In the genomic region with DNA sequence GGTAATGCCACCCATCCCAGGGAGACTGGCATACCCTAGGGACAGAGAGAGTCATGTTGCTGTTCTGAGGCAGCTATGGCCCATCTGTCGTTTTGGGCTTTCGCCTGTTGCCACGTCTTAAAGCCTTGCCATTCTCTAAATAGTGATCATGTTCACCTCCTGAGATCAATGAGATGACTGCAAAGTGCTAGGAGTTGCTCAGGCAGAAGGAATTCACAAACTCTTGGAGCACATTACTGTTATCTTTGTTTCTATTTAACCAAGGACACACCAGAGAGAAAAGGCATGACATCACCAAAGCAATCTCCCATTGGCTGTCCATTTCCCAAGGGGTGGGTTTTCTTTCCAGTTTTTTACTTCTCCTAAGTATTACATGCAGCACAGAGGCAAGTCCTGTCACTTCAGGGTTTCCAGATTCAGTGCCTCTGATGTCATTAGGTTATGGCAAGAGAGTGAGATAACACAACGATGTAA, we compare ENCODE assay signal across 1 cellular context.
TF ChIP-seq lines count a peak whose summit lies in the region.

No MANE protein-coding gene starts in this region.

TF ChIP-seq in HEK293, 187 proteins besides CTCF, POLR2A, EP300 and RAD21 (continued from another document):
- TF ChIP-seq, protein P1, sequence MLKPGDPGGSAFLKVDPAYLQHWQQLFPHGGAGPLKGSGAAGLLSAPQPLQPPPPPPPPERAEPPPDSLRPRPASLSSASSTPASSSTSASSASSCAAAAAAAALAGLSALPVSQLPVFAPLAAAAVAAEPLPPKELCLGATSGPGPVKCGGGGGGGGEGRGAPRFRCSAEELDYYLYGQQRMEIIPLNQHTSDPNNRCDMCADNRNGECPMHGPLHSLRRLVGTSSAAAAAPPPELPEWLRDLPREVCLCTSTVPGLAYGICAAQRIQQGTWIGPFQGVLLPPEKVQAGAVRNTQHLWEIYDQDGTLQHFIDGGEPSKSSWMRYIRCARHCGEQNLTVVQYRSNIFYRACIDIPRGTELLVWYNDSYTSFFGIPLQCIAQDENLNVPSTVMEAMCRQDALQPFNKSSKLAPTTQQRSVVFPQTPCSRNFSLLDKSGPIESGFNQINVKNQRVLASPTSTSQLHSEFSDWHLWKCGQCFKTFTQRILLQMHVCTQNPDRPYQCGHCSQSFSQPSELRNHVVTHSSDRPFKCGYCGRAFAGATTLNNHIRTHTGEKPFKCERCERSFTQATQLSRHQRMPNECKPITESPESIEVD (tag by site-specific recombination; IDR thresholded peaks at IDR 0.05) = peak; percentile 84
- peak; percentile 65 for TF ChIP-seq SCRT2 (tag by site-specific recombination; IDR thresholded peaks at IDR 0.05)
- peak; percentile 67 for TF ChIP-seq ZNF600 (tag by site-specific recombination; IDR thresholded peaks at IDR 0.05)
- no peak for TF ChIP-seq ZNF433 (tag by site-specific recombination; IDR thresholded peaks at IDR 0.05; ENCODE audit: low read depth)
- TF ChIP-seq SP7 (tag by site-specific recombination; IDR thresholded peaks at IDR 0.05) = 0 out of 2 replicates have a peak, but pooled peaks have one; percentile 45
- TF ChIP-seq, protein P2, sequence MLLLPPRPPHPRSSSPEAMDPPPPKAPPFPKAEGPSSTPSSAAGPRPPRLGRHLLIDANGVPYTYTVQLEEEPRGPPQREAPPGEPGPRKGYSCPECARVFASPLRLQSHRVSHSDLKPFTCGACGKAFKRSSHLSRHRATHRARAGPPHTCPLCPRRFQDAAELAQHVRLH (tag by site-specific recombination; IDR thresholded peaks at IDR 0.05) = no peak
- TF ChIP-seq OVOL3 (tag by site-specific recombination; IDR thresholded peaks at IDR 0.05) = no peak
- TF ChIP-seq SP3 (tag by site-specific recombination; IDR thresholded peaks at IDR 0.05) = no peak
- TF ChIP-seq ZNF23 (tag by site-specific recombination; IDR thresholded peaks at IDR 0.05; ENCODE audit: borderline replicate concordance) = no peak
- TF ChIP-seq REPIN1 (tag by site-specific recombination; IDR thresholded peaks at IDR 0.05; ENCODE audit: low read depth) = no peak
- TF ChIP-seq TRIM28 (IDR thresholded peaks at IDR 0.05; ENCODE audit: borderline replicate concordance, low read length) = peak; percentile 74; the same call in 1 of the 2 replicates
- TF ChIP-seq ZNF394 (tag by site-specific recombination; IDR thresholded peaks at IDR 0.05; ENCODE audit: borderline replicate concordance) = peak; percentile 34; the same call in 1 of the 2 replicates
- no peak for TF ChIP-seq ZNF670 (tag by site-specific recombination; IDR thresholded peaks at IDR 0.05; ENCODE audit: low read depth)
- TF ChIP-seq ZNF555 (tag by site-specific recombination; conservative IDR thresholded peaks at IDR 0.05) = no peak
- TF ChIP-seq FEZF1 (tag by site-specific recombination; IDR thresholded peaks at IDR 0.05) = peak; percentile 79
- peak; percentile 32; the same call in 1 of the 2 replicates for TF ChIP-seq KLF10 (tag by site-specific recombination; IDR thresholded peaks at IDR 0.05)
- peak; percentile 35; the same call in 1 of the 2 replicates for TF ChIP-seq SP2 (tag by site-specific recombination; IDR thresholded peaks at IDR 0.05)
- 0 out of 2 replicates have a peak, but pooled peaks have one; percentile 38 for TF ChIP-seq ZNF660 (tag by site-specific recombination; IDR thresholded peaks at IDR 0.05)
- 0 out of 2 replicates have a peak, but pooled peaks have one; percentile 3 for TF ChIP-seq GLI2 (tag by site-specific recombination; IDR thresholded peaks at IDR 0.05; ENCODE audit: borderline replicate concordance, low read depth)
- TF ChIP-seq ZXDB (tag by site-specific recombination; IDR thresholded peaks at IDR 0.05) = 0 out of 2 replicates have a peak, but pooled peaks have one; percentile 15
- TF ChIP-seq GFI1B (tag by site-specific recombination; IDR thresholded peaks at IDR 0.05) = no peak
- TF ChIP-seq, protein P3, sequence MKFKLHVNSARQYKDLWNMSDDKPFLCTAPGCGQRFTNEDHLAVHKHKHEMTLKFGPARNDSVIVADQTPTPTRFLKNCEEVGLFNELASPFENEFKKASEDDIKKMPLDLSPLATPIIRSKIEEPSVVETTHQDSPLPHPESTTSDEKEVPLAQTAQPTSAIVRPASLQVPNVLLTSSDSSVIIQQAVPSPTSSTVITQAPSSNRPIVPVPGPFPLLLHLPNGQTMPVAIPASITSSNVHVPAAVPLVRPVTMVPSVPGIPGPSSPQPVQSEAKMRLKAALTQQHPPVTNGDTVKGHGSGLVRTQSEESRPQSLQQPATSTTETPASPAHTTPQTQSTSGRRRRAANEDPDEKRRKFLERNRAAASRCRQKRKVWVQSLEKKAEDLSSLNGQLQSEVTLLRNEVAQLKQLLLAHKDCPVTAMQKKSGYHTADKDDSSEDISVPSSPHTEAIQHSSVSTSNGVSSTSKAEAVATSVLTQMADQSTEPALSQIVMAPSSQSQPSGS (tag by site-specific recombination; IDR thresholded peaks at IDR 0.05; ENCODE audit: low read depth) = peak; percentile 96
- TF ChIP-seq ZNF843 (tag by site-specific recombination; IDR thresholded peaks at IDR 0.05) = peak; percentile 48; the same call in 1 of the 2 replicates
- TF ChIP-seq ZNF785 (tag by site-specific recombination; IDR thresholded peaks at IDR 0.05) = no peak
- no peak for TF ChIP-seq ZNF776 (tag by site-specific recombination; IDR thresholded peaks at IDR 0.05; ENCODE audit: borderline replicate concordance)
- TF ChIP-seq, protein P4, sequence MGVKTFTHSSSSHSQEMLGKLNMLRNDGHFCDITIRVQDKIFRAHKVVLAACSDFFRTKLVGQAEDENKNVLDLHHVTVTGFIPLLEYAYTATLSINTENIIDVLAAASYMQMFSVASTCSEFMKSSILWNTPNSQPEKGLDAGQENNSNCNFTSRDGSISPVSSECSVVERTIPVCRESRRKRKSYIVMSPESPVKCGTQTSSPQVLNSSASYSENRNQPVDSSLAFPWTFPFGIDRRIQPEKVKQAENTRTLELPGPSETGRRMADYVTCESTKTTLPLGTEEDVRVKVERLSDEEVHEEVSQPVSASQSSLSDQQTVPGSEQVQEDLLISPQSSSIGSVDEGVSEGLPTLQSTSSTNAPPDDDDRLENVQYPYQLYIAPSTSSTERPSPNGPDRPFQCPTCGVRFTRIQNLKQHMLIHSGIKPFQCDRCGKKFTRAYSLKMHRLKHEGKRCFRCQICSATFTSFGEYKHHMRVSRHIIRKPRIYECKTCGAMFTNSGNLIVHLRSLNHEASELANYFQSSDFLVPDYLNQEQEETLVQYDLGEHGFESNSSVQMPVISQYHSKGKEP (tag by site-specific recombination; IDR thresholded peaks at IDR 0.05) = 0 out of 2 replicates have a peak, but pooled peaks have one; percentile 21
- TF ChIP-seq ZNF629 (tag by site-specific recombination; IDR thresholded peaks at IDR 0.05) = peak; percentile 95
- TF ChIP-seq, protein P5, sequence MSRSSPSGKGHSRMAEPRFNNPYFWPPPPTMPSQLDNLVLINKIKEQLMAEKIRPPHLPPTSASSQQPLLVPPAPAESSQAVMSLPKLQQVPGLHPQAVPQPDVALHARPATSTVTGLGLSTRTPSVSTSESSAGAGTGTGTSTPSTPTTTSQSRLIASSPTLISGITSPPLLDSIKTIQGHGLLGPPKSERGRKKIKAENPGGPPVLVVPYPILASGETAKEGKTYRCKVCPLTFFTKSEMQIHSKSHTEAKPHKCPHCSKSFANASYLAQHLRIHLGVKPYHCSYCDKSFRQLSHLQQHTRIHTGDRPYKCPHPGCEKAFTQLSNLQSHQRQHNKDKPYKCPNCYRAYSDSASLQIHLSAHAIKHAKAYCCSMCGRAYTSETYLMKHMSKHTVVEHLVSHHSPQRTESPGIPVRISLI (tag by site-specific recombination; IDR thresholded peaks at IDR 0.05) = peak; percentile 83
- TF ChIP-seq, protein P6, sequence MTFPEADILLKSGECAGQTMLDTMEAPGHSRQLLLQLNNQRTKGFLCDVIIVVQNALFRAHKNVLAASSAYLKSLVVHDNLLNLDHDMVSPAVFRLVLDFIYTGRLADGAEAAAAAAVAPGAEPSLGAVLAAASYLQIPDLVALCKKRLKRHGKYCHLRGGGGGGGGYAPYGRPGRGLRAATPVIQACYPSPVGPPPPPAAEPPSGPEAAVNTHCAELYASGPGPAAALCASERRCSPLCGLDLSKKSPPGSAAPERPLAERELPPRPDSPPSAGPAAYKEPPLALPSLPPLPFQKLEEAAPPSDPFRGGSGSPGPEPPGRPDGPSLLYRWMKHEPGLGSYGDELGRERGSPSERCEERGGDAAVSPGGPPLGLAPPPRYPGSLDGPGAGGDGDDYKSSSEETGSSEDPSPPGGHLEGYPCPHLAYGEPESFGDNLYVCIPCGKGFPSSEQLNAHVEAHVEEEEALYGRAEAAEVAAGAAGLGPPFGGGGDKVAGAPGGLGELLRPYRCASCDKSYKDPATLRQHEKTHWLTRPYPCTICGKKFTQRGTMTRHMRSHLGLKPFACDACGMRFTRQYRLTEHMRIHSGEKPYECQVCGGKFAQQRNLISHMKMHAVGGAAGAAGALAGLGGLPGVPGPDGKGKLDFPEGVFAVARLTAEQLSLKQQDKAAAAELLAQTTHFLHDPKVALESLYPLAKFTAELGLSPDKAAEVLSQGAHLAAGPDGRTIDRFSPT (tag by site-specific recombination; IDR thresholded peaks at IDR 0.05) = peak; percentile 51
- TF ChIP-seq OSR2 (tag by site-specific recombination; IDR thresholded peaks at IDR 0.05) = peak; percentile 29; the same call in 1 of the 2 replicates
- TF ChIP-seq PRDM1 (tag by site-specific recombination; IDR thresholded peaks at IDR 0.05) = 0 out of 2 replicates have a peak, but pooled peaks have one; percentile 40
